In the genomic region with DNA sequence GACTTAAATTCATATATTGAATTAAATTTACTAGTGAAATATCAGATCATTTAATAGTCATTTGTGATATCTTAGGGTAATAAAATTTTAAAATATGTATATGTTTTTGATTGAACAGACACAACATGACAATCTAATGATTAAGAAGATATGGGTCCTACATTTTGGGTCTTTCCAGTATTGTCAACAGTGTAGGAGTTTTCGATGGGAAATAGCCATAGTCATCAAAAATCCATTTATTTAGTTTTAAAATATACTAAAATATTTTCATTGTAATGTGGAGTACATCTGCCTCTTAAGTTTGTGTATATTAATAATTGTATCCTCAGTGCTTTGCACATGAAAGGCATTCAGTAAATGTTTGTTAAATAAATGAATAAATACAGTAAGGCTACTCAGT, we compare ENCODE assay signal across 3 cellular contexts.
A peak's percentile ranks its signal among the peaks of the same experiment; 100 is the strongest.
TF ChIP-seq lines count a peak whose summit lies in the region.

No MANE protein-coding gene starts in this region.

TF ChIP-seq in HepG2, 621 proteins besides CTCF, POLR2A, EP300 and RAD21:
- TF ChIP-seq ZNF549 (CRISPR knock-in tag; IDR thresholded peaks at IDR 0.05), result no peak
- no peak for TF ChIP-seq FIP1L1 (IDR thresholded peaks at IDR 0.05; ENCODE audit: borderline replicate concordance, insufficient read depth, low read depth, low read length)
- TF ChIP-seq, protein P1, sequence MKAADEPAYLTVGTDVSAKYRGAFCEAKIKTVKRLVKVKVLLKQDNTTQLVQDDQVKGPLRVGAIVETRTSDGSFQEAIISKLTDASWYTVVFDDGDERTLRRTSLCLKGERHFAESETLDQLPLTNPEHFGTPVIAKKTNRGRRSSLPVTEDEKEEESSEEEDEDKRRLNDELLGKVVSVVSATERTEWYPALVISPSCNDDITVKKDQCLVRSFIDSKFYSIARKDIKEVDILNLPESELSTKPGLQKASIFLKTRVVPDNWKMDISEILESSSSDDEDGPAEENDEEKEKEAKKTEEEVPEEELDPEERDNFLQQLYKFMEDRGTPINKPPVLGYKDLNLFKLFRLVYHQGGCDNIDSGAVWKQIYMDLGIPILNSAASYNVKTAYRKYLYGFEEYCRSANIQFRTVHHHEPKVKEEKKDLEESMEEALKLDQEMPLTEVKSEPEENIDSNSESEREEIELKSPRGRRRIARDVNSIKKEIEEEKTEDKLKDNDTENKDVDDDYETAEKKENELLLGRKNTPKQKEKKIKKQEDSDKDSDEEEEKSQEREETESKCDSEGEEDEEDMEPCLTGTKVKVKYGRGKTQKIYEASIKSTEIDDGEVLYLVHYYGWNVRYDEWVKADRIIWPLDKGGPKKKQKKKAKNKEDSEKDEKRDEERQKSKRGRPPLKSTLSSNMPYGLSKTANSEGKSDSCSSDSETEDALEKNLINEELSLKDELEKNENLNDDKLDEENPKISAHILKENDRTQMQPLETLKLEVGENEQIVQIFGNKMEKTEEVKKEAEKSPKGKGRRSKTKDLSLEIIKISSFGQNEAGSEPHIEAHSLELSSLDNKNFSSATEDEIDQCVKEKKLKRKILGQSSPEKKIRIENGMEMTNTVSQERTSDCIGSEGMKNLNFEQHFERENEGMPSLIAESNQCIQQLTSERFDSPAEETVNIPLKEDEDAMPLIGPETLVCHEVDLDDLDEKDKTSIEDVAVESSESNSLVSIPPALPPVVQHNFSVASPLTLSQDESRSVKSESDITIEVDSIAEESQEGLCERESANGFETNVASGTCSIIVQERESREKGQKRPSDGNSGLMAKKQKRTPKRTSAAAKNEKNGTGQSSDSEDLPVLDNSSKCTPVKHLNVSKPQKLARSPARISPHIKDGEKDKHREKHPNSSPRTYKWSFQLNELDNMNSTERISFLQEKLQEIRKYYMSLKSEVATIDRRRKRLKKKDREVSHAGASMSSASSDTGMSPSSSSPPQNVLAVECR (CRISPR knock-in tag; IDR thresholded peaks at IDR 0.05; ENCODE audit: borderline replicate concordance), result no peak
- TF ChIP-seq, protein P2, sequence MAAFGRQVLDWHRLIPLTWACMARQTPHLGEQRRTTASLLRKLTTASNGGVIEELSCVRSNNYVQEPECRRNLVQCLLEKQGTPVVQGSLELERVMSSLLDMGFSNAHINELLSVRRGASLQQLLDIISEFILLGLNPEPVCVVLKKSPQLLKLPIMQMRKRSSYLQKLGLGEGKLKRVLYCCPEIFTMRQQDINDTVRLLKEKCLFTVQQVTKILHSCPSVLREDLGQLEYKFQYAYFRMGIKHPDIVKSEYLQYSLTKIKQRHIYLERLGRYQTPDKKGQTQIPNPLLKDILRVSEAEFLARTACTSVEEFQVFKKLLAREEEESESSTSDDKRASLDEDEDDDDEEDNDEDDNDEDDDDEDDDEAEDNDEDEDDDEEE (CRISPR knock-in tag; IDR thresholded peaks at IDR 0.05), result no peak
- no peak for TF ChIP-seq ZNF777 (CRISPR knock-in tag; IDR thresholded peaks at IDR 0.05)
- no peak for TF ChIP-seq TEAD2 (CRISPR knock-in tag; IDR thresholded peaks at IDR 0.05)
- no peak for TF ChIP-seq TOPORS (CRISPR knock-in tag; IDR thresholded peaks at IDR 0.05)
- TF ChIP-seq ZNF558 (CRISPR knock-in tag; IDR thresholded peaks at IDR 0.05; ENCODE audit: borderline replicate concordance), result no peak
- peak; percentile 59 to 80; a peak in 3 of 4 replicates for TF ChIP-seq MAFK (conservative IDR thresholded peaks at IDR 0.05 in 1 of 2, IDR thresholded peaks at IDR 0.05 in 1 of 2; ENCODE audit: low read length in 2 of 2)
- TF ChIP-seq ZNF12 (CRISPR knock-in tag; IDR thresholded peaks at IDR 0.05), result no peak
- TF ChIP-seq MAFF (IDR thresholded peaks at IDR 0.05; ENCODE audit: low read depth, low read length), result peak; percentile 63
- TF ChIP-seq DNMT3B (CRISPR knock-in tag; conservative IDR thresholded peaks at IDR 0.05), result no peak
- TF ChIP-seq ARHGAP35 (CRISPR knock-in tag; IDR thresholded peaks at IDR 0.05; ENCODE audit: borderline replicate concordance), result no peak
- no peak for TF ChIP-seq CHCHD3 (CRISPR knock-in tag; IDR thresholded peaks at IDR 0.05)
TF ChIP-seq in HepG2: peak in this region for 2.

TF ChIP-seq in IMR-90, 13 proteins besides CTCF, POLR2A, EP300 and RAD21:
- TF ChIP-seq, protein P3, sequence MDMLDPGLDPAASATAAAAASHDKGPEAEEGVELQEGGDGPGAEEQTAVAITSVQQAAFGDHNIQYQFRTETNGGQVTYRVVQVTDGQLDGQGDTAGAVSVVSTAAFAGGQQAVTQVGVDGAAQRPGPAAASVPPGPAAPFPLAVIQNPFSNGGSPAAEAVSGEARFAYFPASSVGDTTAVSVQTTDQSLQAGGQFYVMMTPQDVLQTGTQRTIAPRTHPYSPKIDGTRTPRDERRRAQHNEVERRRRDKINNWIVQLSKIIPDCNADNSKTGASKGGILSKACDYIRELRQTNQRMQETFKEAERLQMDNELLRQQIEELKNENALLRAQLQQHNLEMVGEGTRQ (IDR thresholded peaks at IDR 0.05; ENCODE audit: low read depth, low read length), result no peak
- TF ChIP-seq MAFK (IDR thresholded peaks at IDR 0.05; ENCODE audit: low read depth, low read length), result peak; percentile 54

TF ChIP-seq in K562, 482 proteins besides CTCF, POLR2A, EP300 and RAD21:
- TF ChIP-seq MAFK (IDR thresholded peaks at IDR 0.05; ENCODE audit: low read length) (peak; percentile 13; the same call in 1 of the 2 replicates), ZNF316 (IDR thresholded peaks at IDR 0.05) (peak; percentile 75), NEUROD1 (IDR thresholded peaks at IDR 0.05; ENCODE audit: borderline replicate concordance, low read depth, low read length, partially characterized antibody) (no peak), MAFF (IDR thresholded peaks at IDR 0.05; ENCODE audit: low read length) (0 out of 2 replicates have a peak, but pooled peaks have one; percentile 22), MAFG (tag; conservative IDR thresholded peaks at IDR 0.05) (0 out of 2 replicates have a peak, but pooled peaks have one; percentile 28), C11orf30 (IDR thresholded peaks at IDR 0.05; ENCODE audit: low read depth) (peak; percentile 54; the same call in 1 of the 2 replicates)
- TF ChIP-seq, protein P4, sequence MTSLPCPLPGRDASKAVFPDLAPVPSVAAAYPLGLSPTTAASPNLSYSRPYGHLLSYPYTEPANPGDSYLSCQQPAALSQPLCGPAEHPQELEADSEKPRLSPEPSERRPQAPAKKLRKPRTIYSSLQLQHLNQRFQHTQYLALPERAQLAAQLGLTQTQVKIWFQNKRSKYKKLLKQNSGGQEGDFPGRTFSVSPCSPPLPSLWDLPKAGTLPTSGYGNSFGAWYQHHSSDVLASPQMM (CRISPR knock-in tag; IDR thresholded peaks at IDR 0.05), result no peak
